ENCODE assay signal across 16 cellular contexts in the genomic region with DNA sequence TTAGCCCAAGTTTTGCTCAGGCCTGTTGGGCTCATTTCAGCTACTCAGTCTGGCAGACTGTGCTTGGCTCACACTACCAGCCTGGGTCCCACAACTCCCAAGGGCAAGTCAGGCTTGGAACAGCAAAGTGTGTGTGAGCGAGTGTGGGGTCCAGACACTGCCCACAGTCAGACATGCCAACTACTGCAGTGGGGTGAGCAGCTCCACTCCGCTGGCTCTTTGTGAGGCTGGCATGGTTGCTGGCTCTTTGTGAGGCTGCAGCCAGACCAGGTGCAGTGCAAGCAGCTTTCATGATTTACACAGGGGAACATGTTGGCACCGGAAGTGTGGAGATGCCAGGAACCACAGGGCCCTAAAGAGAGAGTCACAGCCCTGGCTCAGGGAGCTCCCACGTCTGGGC.
"Had no signal": no experiment of that assay in that cellular context is flagged by ENCODE, and none has a peak within 500 bp of the region (broad histone marks: within the 10 kb centered on the region; RNA-seq: fewer than 3 reads in every experiment).

No MANE protein-coding gene starts in this region.

- FAIRE-seq: colon had no signal

- H3K27me3 Mint-ChIP-seq: dendritic cell treated with granulocyte-macrophage colony-stimulating factor and Interleukin-4, amounts not matched to agents 40 ng/mL and 50 ng/mL, for 4 days; naive thymus-derived CD4-positive, alpha-beta T cell had no signal

- DNase-seq: esophagus squamous epithelium; foreskin fibroblast; immature natural killer cell; left colon; left ventricle myocardium superior; mesendoderm; naive thymus-derived CD4-positive, alpha-beta T cell; stimulated activated CD4-positive, alpha-beta T cell treated with anti-CD3 and anti-CD28 coated beads, Interleukin-2, amount 100 ng/mL, for 24 hours; stimulated activated CD4-positive, alpha-beta T cell treated with anti-CD3 and anti-CD28 coated beads, Interleukin-4, amount 100 ng/mL, for 4 hours; stimulated activated naive CD4-positive, alpha-beta T cell treated with Interleukin-2 at 50 U/mL for 16 hours; testis; upper lobe of right lung had no signal

- H3K9me3 ChIP-seq: testis, tibial nerve, upper lobe of right lung had no signal

- H3K36me3 Mint-ChIP-seq: immature natural killer cell; naive thymus-derived CD4-positive, alpha-beta T cell had no signal

- H3K4me1 Mint-ChIP-seq: immature natural killer cell; naive thymus-derived CD4-positive, alpha-beta T cell had no signal

- H3K27ac Mint-ChIP-seq: dendritic cell treated with granulocyte-macrophage colony-stimulating factor and Interleukin-4, amounts not matched to agents 40 ng/mL and 50 ng/mL, for 4 days; immature natural killer cell; naive thymus-derived CD4-positive, alpha-beta T cell had no signal

- H3K27ac ChIP-seq: esophagus squamous epithelium, testis, tibial nerve, upper lobe of right lung had no signal

- H3K4me1 ChIP-seq: esophagus squamous epithelium, testis, tibial nerve, upper lobe of right lung had no signal

- H3K27me3 ChIP-seq: esophagus squamous epithelium, testis, tibial nerve, upper lobe of right lung had no signal

- H3K4me3 ChIP-seq: esophagus squamous epithelium, lung, testis, tibial nerve, upper lobe of right lung had no signal

- H3K36me3 ChIP-seq: esophagus squamous epithelium, tibial nerve, upper lobe of right lung had no signal

- H3K4me3 Mint-ChIP-seq: dendritic cell treated with granulocyte-macrophage colony-stimulating factor and Interleukin-4, amounts not matched to agents 40 ng/mL and 50 ng/mL, for 4 days; immature natural killer cell; naive thymus-derived CD4-positive, alpha-beta T cell had no signal
